ENCODE assay signal across 10 cellular contexts in the genomic region with DNA sequence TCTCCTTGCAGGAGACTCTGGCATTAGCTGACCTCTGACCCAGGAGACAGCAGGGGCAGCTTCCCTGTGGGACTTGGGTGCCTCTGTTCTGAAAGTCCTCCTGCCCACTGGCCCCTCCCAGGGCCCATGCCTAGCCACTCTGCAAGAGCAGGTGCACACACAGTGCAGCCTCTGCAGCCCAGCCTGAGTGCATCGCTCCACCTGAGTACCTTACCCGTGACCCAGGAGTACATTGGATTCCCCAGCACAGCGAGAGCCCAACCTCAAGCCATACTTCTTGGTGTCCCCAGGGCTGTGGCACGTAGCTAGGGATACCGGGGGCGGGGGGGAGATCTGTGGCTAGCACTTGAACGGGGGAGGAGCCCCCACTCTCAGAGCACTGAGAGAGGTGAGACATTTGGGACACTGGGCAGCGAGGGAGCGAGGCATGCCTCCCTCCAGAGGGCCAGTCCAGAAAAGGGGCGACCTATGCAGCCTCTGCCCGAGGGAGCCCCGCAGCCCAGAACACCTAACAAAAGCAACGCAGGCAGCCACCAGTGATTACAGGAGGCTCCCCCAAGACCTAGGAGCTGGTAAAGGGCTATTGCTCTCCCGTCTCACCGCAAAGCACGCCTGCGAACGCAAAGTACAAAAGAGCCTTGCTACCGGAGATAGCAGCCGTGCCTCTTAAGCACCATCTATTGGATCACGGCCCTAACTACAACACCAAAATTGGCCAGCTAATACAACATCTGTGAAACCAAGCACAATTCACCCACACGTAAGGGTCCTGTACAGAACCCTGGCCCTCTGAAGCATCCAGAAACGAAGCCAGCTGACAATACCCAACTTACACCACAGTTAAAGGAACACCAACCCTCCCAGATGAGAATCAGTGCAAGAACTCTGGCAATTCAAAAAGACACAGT. TPM values are rescaled to one million over a fixed set of nuclear protein-coding genes. Genes with fewer than 3 reads are reported as not detected.
A peak's percentile ranks its signal among the peaks of the same experiment; 100 is the strongest.
DNase-seq lines count a peak whose midpoint lies in the region; ATAC-seq and TF ChIP-seq lines count a peak whose summit lies in the region.
"Had no signal": no experiment of that assay in that cellular context is flagged by ENCODE, and none has a peak within 500 bp of the region (broad histone marks: within the 10 kb centered on the region; RNA-seq: fewer than 3 reads in every experiment).

No MANE protein-coding gene starts in this region.

- no peak overlapping the region for H3K27ac Mint-ChIP-seq in chondrocyte (ENCODE audit: unreplicated experiment)
- no peak overlapping the region for H3K27ac Mint-ChIP-seq in naive thymus-derived CD4-positive, alpha-beta T cell

- no peaks in the 10 kb centered on the region for H3K27me3 Mint-ChIP-seq in chondrocyte (ENCODE audit: low read depth)
- no peaks in the 10 kb centered on the region for H3K27me3 Mint-ChIP-seq in naive thymus-derived CD4-positive, alpha-beta T cell

- H3K36me3 ChIP-seq in naive thymus-derived CD4-positive, alpha-beta T cell (ENCODE audit: control insufficient read depth in 2 of 3, insufficient read depth in 3 of 3, low read length in 3 of 3): no peaks in the 10 kb centered on the region
- H3K36me3 ChIP-seq: adrenal gland had no signal

- intact Hi-C loops in naive thymus-derived CD4-positive, alpha-beta T cell (cut with micrococcal nuclease): no loop called here

- peaks cover 2% of the 10 kb centered on the region for H3K9me3 Mint-ChIP-seq in chondrocyte (ENCODE audit: low read depth)
- H3K9me3 Mint-ChIP-seq in naive thymus-derived CD4-positive, alpha-beta T cell: peaks cover 0 to 40% (median 17%) of the 10 kb centered on the region in 11 donors

- peak; percentile 32 for ATAC-seq in naive thymus-derived CD4-positive, alpha-beta T cell
- ATAC-seq in GM21423 (IDR thresholded peaks at IDR 0.05; ENCODE audit: unreplicated experiment) (no peak), GM21390 (IDR thresholded peaks at IDR 0.05; ENCODE audit: unreplicated experiment) (no peak), HG03469 (IDR thresholded peaks at IDR 0.05; ENCODE audit: unreplicated experiment) (no peak)

- peak; percentile 38 for TF ChIP-seq CTCF in chondrocyte (IDR thresholded peaks at IDR 0.05)

- H3K27me3 ChIP-seq in naive thymus-derived CD4-positive, alpha-beta T cell (ENCODE audit: control insufficient read depth in 2 of 2, insufficient read depth in 2 of 2, low read length in 2 of 2): no peaks in the 10 kb centered on the region
- H3K27me3 ChIP-seq: adrenal gland had no signal

- DNase-seq in H4 (ENCODE audit: low spot score) (peak; percentile 38), NCI-H2227 treated with DMSO at 0.1 percent for 48 hours (lab: John Stamatoyannopoulos, UW) (peak; percentile 42), chondrocyte (ENCODE audit: low spot score) (no peak), NCI-H2029 treated with DMSO at 0.1 percent for 48 hours (lab: John Stamatoyannopoulos, UW) (no peak)
- no peak for DNase-seq in naive thymus-derived CD4-positive, alpha-beta T cell

- no peak overlapping the region for H3K27ac ChIP-seq in naive thymus-derived CD4-positive, alpha-beta T cell (ENCODE audit: low read depth, low read length)
- H3K27ac ChIP-seq: adrenal gland had no signal

- peak overlapping the region; percentile 46 for H3K4me3 Mint-ChIP-seq in chondrocyte (ENCODE audit: unreplicated experiment)
- no peak overlapping the region for H3K4me3 Mint-ChIP-seq in naive thymus-derived CD4-positive, alpha-beta T cell

- H3K9me3 ChIP-seq in naive thymus-derived CD4-positive, alpha-beta T cell (ENCODE audit: control insufficient read depth in 2 of 3, low read length in 3 of 3): peaks cover 0 to 11% (median 0%) of the 10 kb centered on the region in 3 experiments
- H3K9me3 ChIP-seq: adrenal gland had no signal

- no peaks in the 10 kb centered on the region for H3K4me1 ChIP-seq in naive thymus-derived CD4-positive, alpha-beta T cell (ENCODE audit: control insufficient read depth in 2 of 2, insufficient read depth in 2 of 2, low read length in 2 of 2)
- H3K4me1 ChIP-seq: adrenal gland had no signal

- CTCF ChIA-PET in naive thymus-derived CD4-positive, alpha-beta T cell (lab: Charles Lee): no interaction called here

- no peaks in the 10 kb centered on the region for H3K4me1 Mint-ChIP-seq in chondrocyte (ENCODE audit: low read depth)
- H3K4me1 Mint-ChIP-seq in naive thymus-derived CD4-positive, alpha-beta T cell: no peaks in the 10 kb centered on the region

- POLR2A ChIA-PET in naive thymus-derived CD4-positive, alpha-beta T cell (lab: Charles Lee): no interaction called here

- no peak overlapping the region for H3K4me3 ChIP-seq in naive thymus-derived CD4-positive, alpha-beta T cell (ENCODE audit: low read length)
- H3K4me3 ChIP-seq: adrenal gland had no signal

- H3K36me3 Mint-ChIP-seq in chondrocyte (ENCODE audit: low read depth): no peaks in the 10 kb centered on the region
- peaks cover 0 to 8% (median 0%) of the 10 kb centered on the region in 5 donors for H3K36me3 Mint-ChIP-seq in naive thymus-derived CD4-positive, alpha-beta T cell

RNA-seq across cellular contexts. Expression of gene PRDM9, which starts 0.8 kb away (rescaled TPM):
- total RNA-seq in H4 (2014; rRNA removed; shearing (Covaris generic)): 0.02 TPM in 1 of 2 replicates, not detected in the other
- total RNA-seq in chondrocyte: not detected in 3 replicates
- total RNA-seq in naive thymus-derived CD4-positive, alpha-beta T cell: not detected
- polyA plus RNA-seq in naive thymus-derived CD4-positive, alpha-beta T cell: not detected
- total RNA-seq: adrenal gland had no signal
- polyA plus RNA-seq: adrenal gland, neural cell had no signal

Comparison
In these comparisons a context has a peak if more than half of its experiments do, and no peak if none do; other contexts are left out.
1. DNase-seq: peak in H4 (single experiment) and NCI-H2227 treated with DMSO at 0.1 percent for 48 hours (single experiment); none in chondrocyte (single experiment), naive thymus-derived CD4-positive, alpha-beta T cell (0 of 9) and NCI-H2029 treated with DMSO at 0.1 percent for 48 hours (single experiment).